23 cellular contexts compared by ENCODE assay signal in genomic region chr17:4896332-4897197, GRCh38. TPM values are rescaled to one million over a fixed set of nuclear protein-coding genes. Genes with fewer than 3 reads are reported as not detected.
DNase-seq lines count a peak whose midpoint lies in the region; ATAC-seq and TF ChIP-seq lines count a peak whose summit lies in the region.
"Had no signal": no experiment of that assay in that cellular context is flagged by ENCODE, and none has a peak within 500 bp of the region (broad histone marks: within the 10 kb centered on the region; RNA-seq: fewer than 3 reads in every experiment).

No MANE protein-coding gene starts in this region.

- H3K4me1 ChIP-seq in Panc1 (ENCODE audit: control insufficient read depth, insufficient read depth, low read length) (no peaks in the 10 kb centered on the region; the same call in 1 of the 2 replicates), osteoblast (ENCODE audit: insufficient read depth, low read length) (peaks cover 10% of the 10 kb centered on the region)
- H3K4me1 ChIP-seq: BE2C, SJCRH30 had no signal

- H3K4me3 Mint-ChIP-seq in endothelial cell (ENCODE audit: unreplicated experiment), result peak overlapping the region; percentile 66
- H3K4me3 Mint-ChIP-seq: IgD-negative memory B cell had no signal

- H2AFZ ChIP-seq in osteoblast (ENCODE audit: low read length), result no peak overlapping the region

- H4K20me1 ChIP-seq in osteoblast (ENCODE audit: insufficient read depth, low read length), result peaks cover 5% of the 10 kb centered on the region

- H3K4me1 Mint-ChIP-seq in endothelial cell (ENCODE audit: unreplicated experiment), result peaks cover 10% of the 10 kb centered on the region

- H3K36me3 ChIP-seq in Panc1 (ENCODE audit: control insufficient read depth, insufficient read depth, low read length) (no peaks in the 10 kb centered on the region), osteoblast (ENCODE audit: insufficient read depth, low read length) (peaks cover 40% of the 10 kb centered on the region)
- H3K36me3 ChIP-seq: BE2C, SJCRH30 had no signal

- POLR2A ChIA-PET in Panc1 (lab: Charles Lee), result no interaction called here

- no peaks in the 10 kb centered on the region for H3K79me2 ChIP-seq in osteoblast (ENCODE audit: insufficient read depth, low read length)

- intact Hi-C loops in left ventricle myocardium superior (cut with micrococcal nuclease) (loop anchor here (10.0 kb wide), 1 partner anchor 182 kb away; the partner anchor contains the start of gene ARRB2), Right ventricle myocardium inferior (cut with DNase I) (no loop called here), Panc1 (cut with micrococcal nuclease; ENCODE audit: unreplicated experiment) (no loop called here)

- ATAC-seq in left ventricle myocardium superior (no peak), Right ventricle myocardium inferior (no peak), Panc1 (no peak), HG03095 (IDR thresholded peaks at IDR 0.05; ENCODE audit: unreplicated experiment) (no peak)
- ATAC-seq: GM12878 had no signal

- H3K27ac ChIP-seq in Panc1 (ENCODE audit: low read length) (no peak overlapping the region), osteoblast (ENCODE audit: low read depth, low read length) (no peak overlapping the region)
- H3K27ac ChIP-seq: SJCRH30 had no signal

- H3K27me3 ChIP-seq in Panc1 (ENCODE audit: control insufficient read depth, insufficient read depth, low read length), result no peaks in the 10 kb centered on the region
- no peaks in the 10 kb centered on the region for H3K27me3 ChIP-seq in osteoblast (ENCODE audit: insufficient read depth, low read length)
- H3K27me3 ChIP-seq: BE2C, SJCRH30 had no signal

- no peak overlapping the region for H3K4me3 ChIP-seq in Panc1 (ENCODE audit: low read depth in 2 of 2, low read length in 2 of 2)
- no peak overlapping the region for H3K4me3 ChIP-seq in osteoblast (ENCODE audit: insufficient read depth, low read length)
- H3K4me3 ChIP-seq: GM12878, SJCRH30 had no signal

- H3K27me3 Mint-ChIP-seq in endothelial cell (ENCODE audit: unreplicated experiment), result peaks cover 22% of the 10 kb centered on the region
- H3K27me3 Mint-ChIP-seq: IgD-negative memory B cell had no signal

- TF ChIP-seq CTCF in Panc1 (IDR thresholded peaks at IDR 0.05) (0 out of 2 replicates have a peak, but pooled peaks have one; percentile 6), endothelial cell (IDR thresholded peaks at IDR 0.05; ENCODE audit: unreplicated experiment) (no peak), osteoblast (IDR thresholded peaks at IDR 0.05; ENCODE audit: extremely low read depth, low read depth, low read length) (no peak)

- H3K9me3 Mint-ChIP-seq in endothelial cell (ENCODE audit: unreplicated experiment), result no peaks in the 10 kb centered on the region
- H3K9me3 Mint-ChIP-seq: CD4-positive, alpha-beta T cell; IgD-negative memory B cell had no signal

- BruUV-seq in Panc1 (replicated peaks; lab: Mats Ljungman, UMichigan), result no TSS peak

- H3K4me2 ChIP-seq in osteoblast (ENCODE audit: insufficient read depth, low read length), result no peak overlapping the region

- peak; percentile 29 for DNase-seq in left ventricle myocardium superior
- DNase-seq in Right ventricle myocardium inferior (ENCODE audit: missing footprints), result no peak
- no peak for DNase-seq in Panc1 (ENCODE audit: low read depth, low spot score)
- DNase-seq in endothelial cell (ENCODE audit: low spot score), result no peak
- peak; percentile 80 for DNase-seq in osteoblast (ENCODE audit: insufficient read length, low spot score, missing footprints)
- DNase-seq in NCI-H774 (lab: John Stamatoyannopoulos, UW), result no peak
- DNase-seq in NCI-H146 (lab: John Stamatoyannopoulos, UW), result no peak
- DNase-seq: BE2C; CD4-positive, alpha-beta T cell; GF-D8; Karpas-422; NCI-H1417 treated with DMSO at 0.1 percent for 48 hours; NCI-H2029; NCI-H2171 treated with DMSO at 0.1 percent for 48 hours; NCI-H446 treated with DMSO at 0.1 percent for 48 hours; NCI-H748 treated with DMSO at 0.1 percent for 48 hours; SJCRH30 had no signal

- H3K9me3 ChIP-seq in Panc1 (ENCODE audit: control insufficient read depth, insufficient read depth, low read depth, low read length) (no peaks in the 10 kb centered on the region), osteoblast (ENCODE audit: low read depth, low read length) (no peaks in the 10 kb centered on the region)
- H3K9me3 ChIP-seq: BE2C, SJCRH30 had no signal

- peaks cover 25% of the 10 kb centered on the region for H3K36me3 Mint-ChIP-seq in endothelial cell (ENCODE audit: low read depth, unreplicated experiment)

- in situ Hi-C loops in Panc1 (cut with HindIII; ENCODE audit: low pct_unique_long_range_greater_than_20kb, low sequenced_read_pairs), result no loop called here

- CTCF ChIA-PET in Panc1 (lab: Charles Lee), result interaction anchor here (0.6 kb wide), 1 partner anchor 11 kb away, joined by 7 read pairs; no protein-coding TSS in a partner anchor

- H3K27ac Mint-ChIP-seq in endothelial cell (ENCODE audit: unreplicated experiment), result no peak overlapping the region
- H3K27ac Mint-ChIP-seq: CD4-positive, alpha-beta T cell; IgD-negative memory B cell had no signal

RNA-seq across cellular contexts. Expression of gene C17orf107, which starts 2.8 kb away (rescaled TPM):
- total RNA-seq in left ventricle myocardium superior (0.64 TPM), Right ventricle myocardium inferior (0.78 TPM), Panc1 (2021; ENCODE audit: unreplicated experiment) (2.4 TPM), endothelial cell (ENCODE audit: unreplicated experiment) (2.3 TPM), osteoblast (4.0 and 5.3 TPM in 2 replicates)
- polyA plus RNA-seq in Panc1 (2012; ENCODE audit: insufficient read length), result 5.1 TPM

RNA-seq across cellular contexts. Expression of gene CHRNE, which starts 6.3 kb away (rescaled TPM):
- total RNA-seq in left ventricle myocardium superior, result 0.50 TPM
- 0.41 TPM for total RNA-seq in Right ventricle myocardium inferior
- 0.13 TPM for total RNA-seq in Panc1 (2021; ENCODE audit: unreplicated experiment)
- 0.99 TPM for polyA plus RNA-seq in Panc1 (2012; ENCODE audit: insufficient read length)
- 1.2 TPM for total RNA-seq in endothelial cell (ENCODE audit: unreplicated experiment)
- total RNA-seq in osteoblast, result 1.4 and 1.8 TPM in 2 replicates
- total RNA-seq: A172, MCF 10A had no signal

RNA-seq across cellular contexts. Expression of gene GP1BA, which starts 35.5 kb away (rescaled TPM):
- total RNA-seq in left ventricle myocardium superior (not detected), Right ventricle myocardium inferior (not detected), Panc1 (2021; ENCODE audit: unreplicated experiment) (0.15 TPM), endothelial cell (ENCODE audit: unreplicated experiment) (1.3 TPM), osteoblast (not detected in 2 replicates)
- polyA plus RNA-seq in Panc1 (2012; ENCODE audit: insufficient read length), result 0.52 TPM
- total RNA-seq: A172; CD4-positive, alpha-beta T cell; H4; MCF 10A; SJCRH30 had no signal

RNA-seq across cellular contexts. Expression of gene SLC25A11, which starts 43.3 kb away (rescaled TPM):
- total RNA-seq in left ventricle myocardium superior, result 246 TPM
- total RNA-seq in Right ventricle myocardium inferior, result 199 TPM
- total RNA-seq in Panc1 (2021; ENCODE audit: unreplicated experiment), result 65.9 TPM
- polyA plus RNA-seq in Panc1 (2012; ENCODE audit: insufficient read length), result 85.2 TPM
- total RNA-seq in endothelial cell (ENCODE audit: unreplicated experiment), result 47.5 TPM
- 43.6 and 47.4 TPM in 2 replicates for total RNA-seq in osteoblast

RNA-seq across cellular contexts. Expression of gene RNF167, which starts 43.5 kb away (rescaled TPM):
- total RNA-seq in left ventricle myocardium superior (104 TPM), Right ventricle myocardium inferior (91.8 TPM), Panc1 (2021; ENCODE audit: unreplicated experiment) (95.8 TPM), endothelial cell (ENCODE audit: unreplicated experiment) (92.3 TPM), osteoblast (25.3 and 26.5 TPM in 2 replicates)
- polyA plus RNA-seq in Panc1 (2012; ENCODE audit: insufficient read length), result 113 TPM

Comparison
In these comparisons a context has a peak if more than half of its experiments do, and no peak if none do; other contexts are left out.
1. DNase-seq: peak in left ventricle myocardium superior (single experiment) and osteoblast (single experiment); none in Right ventricle myocardium inferior (single experiment), Panc1 (single experiment), endothelial cell (single experiment), NCI-H774 (single experiment) and NCI-H146 (single experiment).